In genomic region chr6:20211941-20212391, GRCh38 we compare ENCODE assay signal across 8 cellular contexts. TPM values are rescaled to one million over a fixed set of nuclear protein-coding genes. Genes with fewer than 3 reads are reported as not detected.
DNase-seq lines count a peak whose midpoint lies in the region; ATAC-seq, FAIRE-seq and TF ChIP-seq lines count a peak whose summit lies in the region.

No MANE protein-coding gene starts in this region.

- no peak for TF ChIP-seq RAD21 in K562 (CRISPR knock-in tag; conservative IDR thresholded peaks at IDR 0.05 in 1 of 2, IDR thresholded peaks at IDR 0.05 in 1 of 2)

- TF ChIP-seq POLR2A in K562 (conservative IDR thresholded peaks at IDR 0.05): no peak

- H3K27me3 ChIP-seq in K562 (ENCODE audit: control insufficient read depth in 2 of 2, insufficient read depth in 2 of 2, low read length in 2 of 2) (no peaks in the 10 kb centered on the region), kidney epithelial cell (ENCODE audit: control insufficient read depth, insufficient read depth, low read length) (no peaks in the 10 kb centered on the region)

- H3K36me3 ChIP-seq in K562 (ENCODE audit: control insufficient read depth, insufficient read depth, low read length) (no peaks in the 10 kb centered on the region), kidney epithelial cell (ENCODE audit: control insufficient read depth, insufficient read depth, low read length) (no peaks in the 10 kb centered on the region)

- no peaks in the 10 kb centered on the region for H3K9me3 Mint-ChIP-seq in stimulated activated effector memory CD8-positive, alpha-beta T cell treated with anti-CD3 and anti-CD28 coated beads, Interleukin-12 subunit alpha, Interleukin-12 subunit beta, amount 100 ng/mL, for 72 hours

- no peaks in the 10 kb centered on the region for H3K9me3 ChIP-seq in K562 (replicated peaks; ENCODE audit: control insufficient read depth, insufficient read depth, low read depth, low read length)

- no peak for TF ChIP-seq EP300 in K562 (IDR thresholded peaks at IDR 0.05; ENCODE audit: low read length)

- TF ChIP-seq CTCF in K562 (IDR thresholded peaks at IDR 0.05 in 2 of 3, conservative IDR thresholded peaks at IDR 0.05 in 1 of 3; ENCODE audit: insufficient read depth in 2 of 3, low read depth in 1 of 3, low read length in 3 of 3) (0 out of 6 replicates have a peak, but pooled peaks of 1 of the 3 experiments have one; percentile 3), kidney epithelial cell (IDR thresholded peaks at IDR 0.05; ENCODE audit: insufficient read depth, low read length, poor library complexity, severe bottlenecking) (no peak)

- CTCF ChIA-PET in K562 (lab: Yijun Ruan, JAX; ENCODE audit: low intra/inter-chr PET ratio): no interaction called here

- peak overlapping the region; percentile 98 for H2AFZ ChIP-seq in K562 (ENCODE audit: low read depth, low read length)

- POLR2A ChIA-PET in K562 (lab: Yijun Ruan, JAX): interaction anchor here (0.5 to 2.6 kb wide), 7 partner anchors 10 to 1251 kb away, joined by 3 to 18 read pairs (median 4); no protein-coding TSS in a partner anchor

- peaks cover 29 to 37% of the 10 kb centered on the region in 2 experiments for H3K4me1 ChIP-seq in K562 (replicated peaks in 1 of 2; ENCODE audit: control insufficient read depth in 2 of 2, insufficient read depth in 2 of 2, low read length in 2 of 2)

- peak; percentile 25 for ATAC-seq in HG02885 (IDR thresholded peaks at IDR 0.05; ENCODE audit: poor library complexity, unreplicated experiment)
- peak; percentile 56 for ATAC-seq in K562
- peak; percentile 56 for ATAC-seq in stimulated activated effector memory CD8-positive, alpha-beta T cell treated with anti-CD3 and anti-CD28 coated beads, Interleukin-12 subunit alpha, Interleukin-12 subunit beta, amount 100 ng/mL, for 72 hours

- in situ Hi-C loops in K562 (cut with MboI): no loop called here

- FAIRE-seq in K562 (lab: Jason Lieb, UNC): no peak

- BruUV-seq in K562 (replicated peaks; lab: Mats Ljungman, UMichigan): no TSS peak

- H3K4me3 Mint-ChIP-seq in stimulated activated effector memory CD8-positive, alpha-beta T cell treated with anti-CD3 and anti-CD28 coated beads, Interleukin-12 subunit alpha, Interleukin-12 subunit beta, amount 100 ng/mL, for 72 hours: peak overlapping the region; percentile 83

- H3K4me2 ChIP-seq in K562 (ENCODE audit: insufficient read depth, low read length): peak overlapping the region; percentile 98

- H3K4me3 ChIP-seq in K562 (peak overlapping the region; percentile 59), kidney epithelial cell (ENCODE audit: low read depth, low read length) (peak overlapping the region; percentile 80)

- WGBS in K562 (ENCODE audit: insufficient coverage, low coverage, missing lambda C conversion rate): under 1% methylated on average over 35 of the region's 37 CpGs

- peaks cover 20% of the 10 kb centered on the region; the same call in 1 of the 3 replicates for H3K79me2 ChIP-seq in K562 (ENCODE audit: control insufficient read depth, insufficient read depth, low read length)

- peak overlapping the region; percentile 91 for H3K27ac Mint-ChIP-seq in stimulated activated effector memory CD8-positive, alpha-beta T cell treated with anti-CD3 and anti-CD28 coated beads, Interleukin-12 subunit alpha, Interleukin-12 subunit beta, amount 100 ng/mL, for 72 hours

- H3K9ac ChIP-seq in K562 (ENCODE audit: insufficient read depth in 1 of 2, low read depth in 2 of 2, low read length in 2 of 2): peak overlapping the region; percentile 82 to 96

- no peaks in the 10 kb centered on the region for H3K36me3 Mint-ChIP-seq in stimulated activated effector memory CD8-positive, alpha-beta T cell treated with anti-CD3 and anti-CD28 coated beads, Interleukin-12 subunit alpha, Interleukin-12 subunit beta, amount 100 ng/mL, for 72 hours

- peaks cover 40% of the 10 kb centered on the region for H3K4me1 Mint-ChIP-seq in stimulated activated effector memory CD8-positive, alpha-beta T cell treated with anti-CD3 and anti-CD28 coated beads, Interleukin-12 subunit alpha, Interleukin-12 subunit beta, amount 100 ng/mL, for 72 hours

- intact Hi-C loops in K562 (cut with micrococcal nuclease): loop anchor here (1.0 to 5.0 kb wide), 6 partner anchors 60 to 197 kb away; partner anchors contain the start of gene E2F3

- no peaks in the 10 kb centered on the region for H4K20me1 ChIP-seq in K562 (replicated peaks; ENCODE audit: control insufficient read depth, insufficient read depth, low read length)

- H3K9me1 ChIP-seq in K562 (ENCODE audit: control insufficient read depth, insufficient read depth, low read length): no peaks in the 10 kb centered on the region

- peak overlapping the region; percentile 86 for H3K27ac ChIP-seq in K562 (ENCODE audit: extremely low read depth, low read depth, low read length)

- peak; percentile 57 for DNase-seq in NCI-H2171 treated with DMSO at 0.1 percent for 48 hours (lab: John Stamatoyannopoulos, UW)
- no peak for DNase-seq in NCI-H2171 (lab: John Stamatoyannopoulos, UW)
- peak; percentile 72 to 92 for DNase-seq in NCI-H526 (lab: John Stamatoyannopoulos, UW)
- DNase-seq in K562 (ENCODE audit: extremely low read depth in 1 of 4, low spot score in 3 of 4): peak in 2 of 4 experiments; percentile 44 to 54
- no peak for DNase-seq in kidney epithelial cell (ENCODE audit: low read depth)
- peak; percentile 34 to 79 for DNase-seq in stimulated activated effector memory CD8-positive, alpha-beta T cell treated with anti-CD3 and anti-CD28 coated beads, Interleukin-12 subunit alpha, Interleukin-12 subunit beta, amount 100 ng/mL, for 72 hours (ENCODE audit: low spot score in 2 of 2)
- no peak for DNase-seq in HK-2 (ENCODE audit: unreplicated experiment)

TF ChIP-seq in K562, 482 proteins besides CTCF, POLR2A, EP300 and RAD21 (continues in another document):
- TF ChIP-seq, protein P1, sequence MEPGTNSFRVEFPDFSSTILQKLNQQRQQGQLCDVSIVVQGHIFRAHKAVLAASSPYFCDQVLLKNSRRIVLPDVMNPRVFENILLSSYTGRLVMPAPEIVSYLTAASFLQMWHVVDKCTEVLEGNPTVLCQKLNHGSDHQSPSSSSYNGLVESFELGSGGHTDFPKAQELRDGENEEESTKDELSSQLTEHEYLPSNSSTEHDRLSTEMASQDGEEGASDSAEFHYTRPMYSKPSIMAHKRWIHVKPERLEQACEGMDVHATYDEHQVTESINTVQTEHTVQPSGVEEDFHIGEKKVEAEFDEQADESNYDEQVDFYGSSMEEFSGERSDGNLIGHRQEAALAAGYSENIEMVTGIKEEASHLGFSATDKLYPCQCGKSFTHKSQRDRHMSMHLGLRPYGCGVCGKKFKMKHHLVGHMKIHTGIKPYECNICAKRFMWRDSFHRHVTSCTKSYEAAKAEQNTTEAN (CRISPR knock-in tag; IDR thresholded peaks at IDR 0.05): no peak
- TF ChIP-seq GATA2 (CRISPR knock-in tag; IDR thresholded peaks at IDR 0.05) (0 out of 2 replicates have a peak, but pooled peaks have one; percentile 8), MCM2 (IDR thresholded peaks at IDR 0.05; ENCODE audit: low read depth) (no peak), SMARCA4 (IDR thresholded peaks at IDR 0.05) (peak; percentile 52; the same call in 1 of the 2 replicates), NFE2 (IDR thresholded peaks at IDR 0.05; ENCODE audit: low read depth) (no peak), PHF8 (IDR thresholded peaks at IDR 0.05; ENCODE audit: borderline replicate concordance, low read length) (peak; percentile 57; the same call in 1 of the 2 replicates), LEF1 (IDR thresholded peaks at IDR 0.05) (0 out of 2 replicates have a peak, but pooled peaks have one; percentile 21), TCF3 (CRISPR knock-in tag; IDR thresholded peaks at IDR 0.05) (no peak)
- TF ChIP-seq, protein P2, sequence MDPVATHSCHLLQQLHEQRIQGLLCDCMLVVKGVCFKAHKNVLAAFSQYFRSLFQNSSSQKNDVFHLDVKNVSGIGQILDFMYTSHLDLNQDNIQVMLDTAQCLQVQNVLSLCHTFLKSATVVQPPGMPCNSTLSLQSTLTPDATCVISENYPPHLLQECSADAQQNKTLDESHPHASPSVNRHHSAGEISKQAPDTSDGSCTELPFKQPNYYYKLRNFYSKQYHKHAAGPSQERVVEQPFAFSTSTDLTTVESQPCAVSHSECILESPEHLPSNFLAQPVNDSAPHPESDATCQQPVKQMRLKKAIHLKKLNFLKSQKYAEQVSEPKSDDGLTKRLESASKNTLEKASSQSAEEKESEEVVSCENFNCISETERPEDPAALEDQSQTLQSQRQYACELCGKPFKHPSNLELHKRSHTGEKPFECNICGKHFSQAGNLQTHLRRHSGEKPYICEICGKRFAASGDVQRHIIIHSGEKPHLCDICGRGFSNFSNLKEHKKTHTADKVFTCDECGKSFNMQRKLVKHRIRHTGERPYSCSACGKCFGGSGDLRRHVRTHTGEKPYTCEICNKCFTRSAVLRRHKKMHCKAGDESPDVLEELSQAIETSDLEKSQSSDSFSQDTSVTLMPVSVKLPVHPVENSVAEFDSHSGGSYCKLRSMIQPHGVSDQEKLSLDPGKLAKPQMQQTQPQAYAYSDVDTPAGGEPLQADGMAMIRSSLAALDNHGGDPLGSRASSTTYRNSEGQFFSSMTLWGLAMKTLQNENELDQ (CRISPR knock-in tag; IDR thresholded peaks at IDR 0.05; ENCODE audit: borderline replicate concordance): 0 out of 2 replicates have a peak, but pooled peaks have one; percentile 38

RNA-seq across cellular contexts. Expression of gene MBOAT1, which starts 0.3 kb away (rescaled TPM):
- total RNA-seq in K562 (2011; cell fraction: chromatin; rRNA removed; ENCODE audit: low replicate concordance): 21.3 and 23.7 TPM in 2 replicates
- 16.7 and 20.0 TPM in 2 replicates for total RNA-seq in K562 (2011; cell fraction: nucleolus; rRNA removed)
- total RNA-seq in K562 (2011; cell fraction: nucleoplasm; rRNA removed): 23.1 and 26.4 TPM in 2 replicates
- total RNA-seq in K562 (2014; rRNA removed) (8.8 and 10.0 TPM in 2 replicates), K562 (2014; rRNA removed; fragmentation: Illumina TruSeq; extraction: Trizol) (15.2 and 16.0 TPM in 2 replicates), K562 (2015; rRNA removed; fragmentation: Illumina TruSeq; extraction: Trizol) (14.9 and 15.1 TPM in 2 replicates), K562 (2021) (13.9 and 16.5 TPM in 2 replicates), kidney epithelial cell (7.1 and 12.0 TPM in 2 replicates)
- polyA plus RNA-seq in K562 (2011; rRNA removed) (10.3 and 11.0 TPM in 2 replicates), K562 (2014; fragmentation: Illumina TruSeq; extraction: Trizol) (9.6 and 10.3 TPM in 2 replicates), K562 (2014; fragmentation: Nextera tagmentation; extraction: Ambion mirVana) (under 1 TPM; 0.13 to 0.39 TPM), K562 (2014; rRNA removed) (5.2 and 5.7 TPM in 2 replicates)
- polyA plus RNA-seq in K562 (2011; cell fraction: cytosol; rRNA removed): 5.5 and 9.5 TPM in 2 replicates
- 22.9 and 25.9 TPM in 2 replicates for polyA plus RNA-seq in K562 (2011; cell fraction: nucleus; rRNA removed)
- 10.1 and 17.6 TPM in 2 replicates for polyA plus RNA-seq in K562 (2012)
- polyA minus RNA-seq in K562 (2011; rRNA and poly(A)+ RNA removed): 22.1 and 24.6 TPM in 2 replicates
- 11.5 and 12.0 TPM in 2 replicates for polyA minus RNA-seq in K562 (2011; cell fraction: cytosol; rRNA and poly(A)+ RNA removed)
- polyA minus RNA-seq in K562 (2011; cell fraction: nucleus; rRNA and poly(A)+ RNA removed): 12.0 and 16.4 TPM in 2 replicates

Comparison
In these comparisons a context has a peak if more than half of its experiments do, and no peak if none do; other contexts are left out.
1. DNase-seq: peak in NCI-H2171 treated with DMSO at 0.1 percent for 48 hours (single experiment), NCI-H526 (2 of 2) and stimulated activated effector memory CD8-positive, alpha-beta T cell treated with anti-CD3 and anti-CD28 coated beads, Interleukin-12 subunit alpha, Interleukin-12 subunit beta, amount 100 ng/mL, for 72 hours (2 of 2); none in NCI-H2171 (single experiment), kidney epithelial cell (single experiment) and HK-2 (single experiment).
2. Peak in every context shown above with its lines, with median percentiles within 50 percentile points of each other: ATAC-seq.